ENCODE assay signal across 24 cellular contexts in genomic region chr9:91258448-91258847, GRCh38.
"Had no signal": no experiment of that assay in that cellular context is flagged by ENCODE, and none has a peak within 500 bp of the region (broad histone marks: within the 10 kb centered on the region; RNA-seq: fewer than 3 reads in every experiment).

No MANE protein-coding gene starts in this region.

- H3K4me1 ChIP-seq: ascending aorta, uterus had no signal

- H3K4me3 ChIP-seq: ascending aorta, coronary artery, tibial artery, uterus had no signal

- DNase-seq: activated CD4-positive, alpha-beta T cell treated with anti-CD3 and anti-CD28 coated beads, Interleukin-2, amount 50 U/mL, for 1 hour; activated CD8-positive, alpha-beta memory T cell treated with anti-CD3 and anti-CD28 coated beads for 24 hours; activated CD8-positive, alpha-beta memory T cell treated with anti-CD3 and anti-CD28 coated beads, Interleukin-2, amount 50 U/mL, for 48 hours; activated effector memory CD4-positive, alpha-beta T cell treated with Interleukin-2 at 50 U/mL for 16 hours; activated naive CD4-positive, alpha-beta T cell treated with anti-CD3 and anti-CD28 coated beads, Interleukin-2, amount 10 ng/mL, durations not matched to agents 7 days and 5 days; activated T-cell treated with anti-CD3 and anti-CD28 coated beads, Interleukin-2, amount 50 U/mL, for 48 hours; head of caudate nucleus; kidney; mammary epithelial cell; midbrain; nephron progenitor cell; occipital lobe; retina; stimulated activated CD4-positive, alpha-beta T cell treated with anti-CD3 and anti-CD28 coated beads, Interleukin-12 subunit alpha, Interleukin-12 subunit beta, amount 100 ng/mL, for 4 hours; stimulated activated CD4-positive, alpha-beta T cell treated with anti-CD3 and anti-CD28 coated beads, Interleukin-1b, Interleukin-23, amount 100 ng/mL, for 48 hours; stimulated activated CD8-positive, alpha-beta memory T cell treated with anti-CD3 and anti-CD28 coated beads, Interleukin-4, amount 100 ng/mL, for 48 hours; stimulated activated naive CD4-positive, alpha-beta T cell treated with Interleukin-2 at 50 U/mL for 16 hours; substantia nigra; tibial artery; uterus had no signal

- H3K27ac ChIP-seq: ascending aorta, coronary artery, tibial artery, uterus had no signal

- H3K36me3 ChIP-seq: ascending aorta, tibial artery, uterus had no signal

- H3K9me3 ChIP-seq: ascending aorta, tibial artery, uterus had no signal

- H3K27me3 ChIP-seq: ascending aorta, tibial artery, uterus had no signal

- ATAC-seq: activated CD4-positive, CD25-positive, alpha-beta regulatory T cell treated with anti-CD3 and anti-CD28 coated beads, Interleukin-2, amount 50 U/mL, for 24 hours; left lobe of liver had no signal
